Comparison of ENCODE assay signal across 1 cellular context in the genomic region with DNA sequence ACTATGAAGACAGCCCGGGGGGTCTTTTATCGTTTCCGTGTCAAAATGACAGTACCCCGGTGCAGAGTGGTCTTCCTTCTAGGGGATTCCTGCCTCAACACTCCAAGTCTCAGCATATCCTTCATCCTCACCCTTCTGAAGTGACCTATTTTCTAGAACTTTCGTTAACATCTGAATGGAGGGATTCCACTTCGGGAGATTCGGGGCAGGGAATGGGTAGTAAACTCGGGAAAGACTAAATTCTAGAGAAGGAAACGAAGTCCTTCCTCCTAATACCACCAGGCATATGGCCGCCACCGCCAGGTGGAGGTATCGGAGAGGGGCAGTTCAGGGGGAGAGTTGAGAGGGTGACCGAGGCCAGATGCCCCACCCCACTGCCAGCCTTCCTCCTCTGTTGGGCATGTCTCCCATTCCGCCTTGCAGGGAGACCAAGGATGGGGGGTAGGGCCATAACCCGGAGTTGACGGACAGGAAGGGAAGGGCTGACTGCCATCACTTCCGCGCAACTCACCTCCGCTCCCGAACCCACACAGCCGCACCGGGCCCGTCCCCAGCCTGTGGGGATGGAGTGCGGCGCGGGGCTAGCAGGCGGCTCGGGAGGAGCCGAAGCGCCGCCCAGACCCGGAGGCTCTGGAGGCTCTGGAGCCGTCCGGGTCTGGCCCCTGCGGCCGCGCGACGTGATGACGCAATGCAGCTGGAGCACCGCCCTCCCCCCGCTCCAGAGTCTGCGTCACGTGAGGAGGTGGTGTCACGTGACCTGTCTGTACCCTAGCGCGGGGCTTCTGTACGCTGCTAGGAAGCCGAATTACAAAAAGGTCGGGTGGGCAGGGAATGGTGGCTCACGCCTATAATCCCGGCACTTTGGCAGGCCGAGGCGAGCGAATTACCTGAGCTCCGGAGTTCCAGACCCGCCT.
TF ChIP-seq lines count a peak whose summit lies in the region.

Gene KLHL12 (minus strand): TSS at position 657 of the 914 bp plus-strand sequence. CDS start 2,072 bp downstream, outside the sequence.

TF ChIP-seq in HepG2, 621 proteins besides CTCF, POLR2A, EP300 and RAD21 (continued from another document and continues in another):
- no peak for TF ChIP-seq LRRFIP1 (CRISPR knock-in tag; conservative IDR thresholded peaks at IDR 0.05)
- peak; percentile 67 for TF ChIP-seq PAXIP1 (CRISPR knock-in tag; conservative IDR thresholded peaks at IDR 0.05)
- TF ChIP-seq, protein P1, sequence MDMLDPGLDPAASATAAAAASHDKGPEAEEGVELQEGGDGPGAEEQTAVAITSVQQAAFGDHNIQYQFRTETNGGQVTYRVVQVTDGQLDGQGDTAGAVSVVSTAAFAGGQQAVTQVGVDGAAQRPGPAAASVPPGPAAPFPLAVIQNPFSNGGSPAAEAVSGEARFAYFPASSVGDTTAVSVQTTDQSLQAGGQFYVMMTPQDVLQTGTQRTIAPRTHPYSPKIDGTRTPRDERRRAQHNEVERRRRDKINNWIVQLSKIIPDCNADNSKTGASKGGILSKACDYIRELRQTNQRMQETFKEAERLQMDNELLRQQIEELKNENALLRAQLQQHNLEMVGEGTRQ (IDR thresholded peaks at IDR 0.05; ENCODE audit: low read depth, low read length): peak; percentile 100
- TF ChIP-seq, protein P1 (CRISPR knock-in tag; IDR thresholded peaks at IDR 0.05; ENCODE audit: borderline replicate concordance): peak; percentile 99
- peak; percentile 92 for TF ChIP-seq HOXD1 (CRISPR knock-in tag; IDR thresholded peaks at IDR 0.05)
- TF ChIP-seq NFE2 (CRISPR knock-in tag; IDR thresholded peaks at IDR 0.05): no peak
- TF ChIP-seq ZNF775 (CRISPR knock-in tag; IDR thresholded peaks at IDR 0.05; ENCODE audit: borderline replicate concordance): 0 out of 2 replicates have a peak, but pooled peaks have one; percentile 49
- 0 out of 2 replicates have a peak, but pooled peaks have one; percentile 55 for TF ChIP-seq ZNF598 (CRISPR knock-in tag; IDR thresholded peaks at IDR 0.05; ENCODE audit: borderline replicate concordance)
- TF ChIP-seq RXRB (CRISPR knock-in tag; IDR thresholded peaks at IDR 0.05; ENCODE audit: borderline replicate concordance): peak; percentile 53; the same call in 1 of the 2 replicates
- TF ChIP-seq KLF16 (CRISPR knock-in tag; IDR thresholded peaks at IDR 0.05): peak in 1 of 2 experiments; percentile 94; a peak in 2 of 4 replicates
- TF ChIP-seq ZNF335 (CRISPR knock-in tag; IDR thresholded peaks at IDR 0.05): 0 out of 2 replicates have a peak, but pooled peaks have one; percentile 71
- no peak for TF ChIP-seq ZNF24 (IDR thresholded peaks at IDR 0.05)
- TF ChIP-seq, protein P2, sequence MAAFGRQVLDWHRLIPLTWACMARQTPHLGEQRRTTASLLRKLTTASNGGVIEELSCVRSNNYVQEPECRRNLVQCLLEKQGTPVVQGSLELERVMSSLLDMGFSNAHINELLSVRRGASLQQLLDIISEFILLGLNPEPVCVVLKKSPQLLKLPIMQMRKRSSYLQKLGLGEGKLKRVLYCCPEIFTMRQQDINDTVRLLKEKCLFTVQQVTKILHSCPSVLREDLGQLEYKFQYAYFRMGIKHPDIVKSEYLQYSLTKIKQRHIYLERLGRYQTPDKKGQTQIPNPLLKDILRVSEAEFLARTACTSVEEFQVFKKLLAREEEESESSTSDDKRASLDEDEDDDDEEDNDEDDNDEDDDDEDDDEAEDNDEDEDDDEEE (CRISPR knock-in tag; IDR thresholded peaks at IDR 0.05): 0 out of 2 replicates have a peak, but pooled peaks have one; percentile 14
- peak; percentile 91 for TF ChIP-seq ZNF772 (CRISPR knock-in tag; IDR thresholded peaks at IDR 0.05)
- peak; percentile 87 for TF ChIP-seq POLR2AphosphoS5 (IDR thresholded peaks at IDR 0.05; ENCODE audit: low read depth, low read length)
- TF ChIP-seq ZNF292 (CRISPR knock-in tag; IDR thresholded peaks at IDR 0.05; ENCODE audit: borderline replicate concordance, low read depth): peak; percentile 74; the same call in 1 of the 2 replicates
- TF ChIP-seq, protein P3, sequence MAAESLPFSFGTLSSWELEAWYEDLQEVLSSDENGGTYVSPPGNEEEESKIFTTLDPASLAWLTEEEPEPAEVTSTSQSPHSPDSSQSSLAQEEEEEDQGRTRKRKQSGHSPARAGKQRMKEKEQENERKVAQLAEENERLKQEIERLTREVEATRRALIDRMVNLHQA (CRISPR knock-in tag; IDR thresholded peaks at IDR 0.05): no peak
- TF ChIP-seq, protein P4, sequence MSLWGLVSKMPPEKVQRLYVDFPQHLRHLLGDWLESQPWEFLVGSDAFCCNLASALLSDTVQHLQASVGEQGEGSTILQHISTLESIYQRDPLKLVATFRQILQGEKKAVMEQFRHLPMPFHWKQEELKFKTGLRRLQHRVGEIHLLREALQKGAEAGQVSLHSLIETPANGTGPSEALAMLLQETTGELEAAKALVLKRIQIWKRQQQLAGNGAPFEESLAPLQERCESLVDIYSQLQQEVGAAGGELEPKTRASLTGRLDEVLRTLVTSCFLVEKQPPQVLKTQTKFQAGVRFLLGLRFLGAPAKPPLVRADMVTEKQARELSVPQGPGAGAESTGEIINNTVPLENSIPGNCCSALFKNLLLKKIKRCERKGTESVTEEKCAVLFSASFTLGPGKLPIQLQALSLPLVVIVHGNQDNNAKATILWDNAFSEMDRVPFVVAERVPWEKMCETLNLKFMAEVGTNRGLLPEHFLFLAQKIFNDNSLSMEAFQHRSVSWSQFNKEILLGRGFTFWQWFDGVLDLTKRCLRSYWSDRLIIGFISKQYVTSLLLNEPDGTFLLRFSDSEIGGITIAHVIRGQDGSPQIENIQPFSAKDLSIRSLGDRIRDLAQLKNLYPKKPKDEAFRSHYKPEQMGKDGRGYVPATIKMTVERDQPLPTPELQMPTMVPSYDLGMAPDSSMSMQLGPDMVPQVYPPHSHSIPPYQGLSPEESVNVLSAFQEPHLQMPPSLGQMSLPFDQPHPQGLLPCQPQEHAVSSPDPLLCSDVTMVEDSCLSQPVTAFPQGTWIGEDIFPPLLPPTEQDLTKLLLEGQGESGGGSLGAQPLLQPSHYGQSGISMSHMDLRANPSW (CRISPR knock-in tag; IDR thresholded peaks at IDR 0.05; ENCODE audit: borderline replicate concordance): 0 out of 2 replicates have a peak, but pooled peaks have one; percentile 56
- no peak for TF ChIP-seq GPN1 (CRISPR knock-in tag; IDR thresholded peaks at IDR 0.05; ENCODE audit: borderline replicate concordance)
- peak; percentile 80 for TF ChIP-seq ZNF615 (CRISPR knock-in tag; IDR thresholded peaks at IDR 0.05; ENCODE audit: borderline replicate concordance)
- no peak for TF ChIP-seq TERF1 (CRISPR knock-in tag; IDR thresholded peaks at IDR 0.05)
- no peak; the same call in 1 of the 2 replicates for TF ChIP-seq MIXL1 (CRISPR knock-in tag; IDR thresholded peaks at IDR 0.05)
- peak; percentile 88 for TF ChIP-seq ZNF160 (CRISPR knock-in tag; IDR thresholded peaks at IDR 0.05)
- TF ChIP-seq, protein P5, sequence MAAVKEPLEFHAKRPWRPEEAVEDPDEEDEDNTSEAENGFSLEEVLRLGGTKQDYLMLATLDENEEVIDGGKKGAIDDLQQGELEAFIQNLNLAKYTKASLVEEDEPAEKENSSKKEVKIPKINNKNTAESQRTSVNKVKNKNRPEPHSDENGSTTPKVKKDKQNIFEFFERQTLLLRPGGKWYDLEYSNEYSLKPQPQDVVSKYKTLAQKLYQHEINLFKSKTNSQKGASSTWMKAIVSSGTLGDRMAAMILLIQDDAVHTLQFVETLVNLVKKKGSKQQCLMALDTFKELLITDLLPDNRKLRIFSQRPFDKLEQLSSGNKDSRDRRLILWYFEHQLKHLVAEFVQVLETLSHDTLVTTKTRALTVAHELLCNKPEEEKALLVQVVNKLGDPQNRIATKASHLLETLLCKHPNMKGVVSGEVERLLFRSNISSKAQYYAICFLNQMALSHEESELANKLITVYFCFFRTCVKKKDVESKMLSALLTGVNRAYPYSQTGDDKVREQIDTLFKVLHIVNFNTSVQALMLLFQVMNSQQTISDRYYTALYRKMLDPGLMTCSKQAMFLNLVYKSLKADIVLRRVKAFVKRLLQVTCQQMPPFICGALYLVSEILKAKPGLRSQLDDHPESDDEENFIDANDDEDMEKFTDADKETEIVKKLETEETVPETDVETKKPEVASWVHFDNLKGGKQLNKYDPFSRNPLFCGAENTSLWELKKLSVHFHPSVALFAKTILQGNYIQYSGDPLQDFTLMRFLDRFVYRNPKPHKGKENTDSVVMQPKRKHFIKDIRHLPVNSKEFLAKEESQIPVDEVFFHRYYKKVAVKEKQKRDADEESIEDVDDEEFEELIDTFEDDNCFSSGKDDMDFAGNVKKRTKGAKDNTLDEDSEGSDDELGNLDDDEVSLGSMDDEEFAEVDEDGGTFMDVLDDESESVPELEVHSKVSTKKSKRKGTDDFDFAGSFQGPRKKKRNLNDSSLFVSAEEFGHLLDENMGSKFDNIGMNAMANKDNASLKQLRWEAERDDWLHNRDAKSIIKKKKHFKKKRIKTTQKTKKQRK (IDR thresholded peaks at IDR 0.05; ENCODE audit: low read length): no peak
- no peak for TF ChIP-seq SSRP1 (CRISPR knock-in tag; IDR thresholded peaks at IDR 0.05)
- peak; percentile 56; the same call in 1 of the 2 replicates for TF ChIP-seq ZSCAN29 (CRISPR knock-in tag; conservative IDR thresholded peaks at IDR 0.05)
- TF ChIP-seq FOXC1 (CRISPR knock-in tag; IDR thresholded peaks at IDR 0.05; ENCODE audit: borderline replicate concordance): peak; percentile 87; the same call in 1 of the 2 replicates
- no peak for TF ChIP-seq IKZF1 (IDR thresholded peaks at IDR 0.05)
- TF ChIP-seq KDM5B (CRISPR knock-in tag; IDR thresholded peaks at IDR 0.05; ENCODE audit: borderline replicate concordance): peak; percentile 72
- peak; percentile 67; the same call in 1 of the 2 replicates for TF ChIP-seq REL (CRISPR knock-in tag; conservative IDR thresholded peaks at IDR 0.05)
- TF ChIP-seq ZNF317 (CRISPR knock-in tag; IDR thresholded peaks at IDR 0.05): peak; percentile 36; the same call in 1 of the 2 replicates
- TF ChIP-seq CREB1 (IDR thresholded peaks at IDR 0.05): peak; percentile 96
- peak; percentile 97 for TF ChIP-seq CREB1 (CRISPR knock-in tag; IDR thresholded peaks at IDR 0.05)
- TF ChIP-seq, protein P6, sequence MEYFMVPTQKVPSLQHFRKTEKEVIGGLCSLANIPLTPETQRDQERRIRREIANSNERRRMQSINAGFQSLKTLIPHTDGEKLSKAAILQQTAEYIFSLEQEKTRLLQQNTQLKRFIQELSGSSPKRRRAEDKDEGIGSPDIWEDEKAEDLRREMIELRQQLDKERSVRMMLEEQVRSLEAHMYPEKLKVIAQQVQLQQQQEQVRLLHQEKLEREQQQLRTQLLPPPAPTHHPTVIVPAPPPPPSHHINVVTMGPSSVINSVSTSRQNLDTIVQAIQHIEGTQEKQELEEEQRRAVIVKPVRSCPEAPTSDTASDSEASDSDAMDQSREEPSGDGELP (IDR thresholded peaks at IDR 0.05; ENCODE audit: borderline replicate concordance, low read depth): peak; percentile 70; the same call in 1 of the 2 replicates
- peak; percentile 74; the same call in 1 of the 2 replicates for TF ChIP-seq ZNF782 (CRISPR knock-in tag; IDR thresholded peaks at IDR 0.05; ENCODE audit: borderline replicate concordance)
